Comparison of ENCODE assay signal across 16 cellular contexts in genomic region chr22:20186183-20186870, GRCh38. TPM values are rescaled to one million over a fixed set of nuclear protein-coding genes. Genes with fewer than 3 reads are reported as not detected.
DNase-seq lines count a peak whose midpoint lies in the region; FAIRE-seq and TF ChIP-seq lines count a peak whose summit lies in the region.
"Had no signal": no experiment of that assay in that cellular context is flagged by ENCODE, and none has a peak within 500 bp of the region (broad histone marks: within the 10 kb centered on the region; RNA-seq: fewer than 3 reads in every experiment).

No MANE protein-coding gene starts in this region.

- 33 to 53% methylated on average over 8 to 10 of the region's 10 CpGs for WGBS in endodermal cell (ENCODE audit: insufficient coverage in 1 of 2, insufficient read length in 1 of 2), 2 experiments

- no peak overlapping the region for H3K27ac Mint-ChIP-seq in endodermal cell
- no peak overlapping the region for H3K27ac Mint-ChIP-seq in osteocyte (ENCODE audit: unreplicated experiment)
- H3K27ac Mint-ChIP-seq: stimulated activated naive B cell treated with anti-CD40 and anti-IgM and Interleukin-4, amounts not matched to agents 10 μg/mL and 1 μg/mL and 100 μg/mL, for 72 hours; T-cell had no signal

- DNase-seq in cardiac muscle cell (ENCODE audit: low read depth in 1 of 2, low spot score in 1 of 2) (no peak), left ventricle myocardium inferior (no peak), NCI-H524 (lab: John Stamatoyannopoulos, UW) (peak; percentile 57 to 81), endodermal cell (peak; percentile 92), urothelium cell line (ENCODE audit: low spot score) (peak; percentile 42), GM10248 (ENCODE audit: extremely low spot score) (no peak), NCI-H510A (lab: John Stamatoyannopoulos, UW) (no peak), osteocyte (ENCODE audit: extremely low spot score, unreplicated experiment) (no peak)
- DNase-seq: activated CD4-positive, alpha-beta T cell treated with anti-CD3 and anti-CD28 coated beads for 48 hours; gastrocnemius medialis; NCI-H1436; stimulated activated CD4-positive, alpha-beta T cell treated with anti-CD3 and anti-CD28 coated beads, Interleukin-4, amount 100 ng/mL, for 1 hour; stimulated activated naive B cell treated with anti-CD40 and anti-IgM and Interleukin-4, amounts not matched to agents 10 μg/mL and 1 μg/mL and 100 μg/mL, for 72 hours; T-cell had no signal

- TF ChIP-seq CTCF in cardiac muscle cell (IDR thresholded peaks at IDR 0.05; ENCODE audit: low read depth, low read length) (peak; percentile 7), left ventricle myocardium inferior (IDR thresholded peaks at IDR 0.05; ENCODE audit: borderline replicate concordance) (no peak), endodermal cell (conservative IDR thresholded peaks at IDR 0.05) (peak; percentile 81), GM10248 (IDR thresholded peaks at IDR 0.05; ENCODE audit: control extremely low read depth, extremely low read depth, low read depth, missing control alignments) (no peak), osteocyte (IDR thresholded peaks at IDR 0.05) (no peak)

- POLR2A ChIA-PET in GM10248 (lab: Yijun Ruan, JAX) = no interaction called here

- no peak overlapping the region for H3K4me3 Mint-ChIP-seq in endodermal cell
- no peak overlapping the region for H3K4me3 Mint-ChIP-seq in osteocyte (ENCODE audit: unreplicated experiment)
- H3K4me3 Mint-ChIP-seq: stimulated activated naive B cell treated with anti-CD40 and anti-IgM and Interleukin-4, amounts not matched to agents 10 μg/mL and 1 μg/mL and 100 μg/mL, for 72 hours; T-cell had no signal

- H3K4me1 ChIP-seq in cardiac muscle cell (ENCODE audit: low read depth) (peaks cover 3% of the 10 kb centered on the region), left ventricle myocardium inferior (no peaks in the 10 kb centered on the region), endodermal cell (ENCODE audit: control insufficient read depth, insufficient read depth, low read length) (no peaks in the 10 kb centered on the region)
- H3K4me1 ChIP-seq: gastrocnemius medialis, right atrium auricular region had no signal

- H3K4me1 Mint-ChIP-seq in endodermal cell (peaks cover 15% of the 10 kb centered on the region), osteocyte (ENCODE audit: unreplicated experiment) (no peaks in the 10 kb centered on the region)
- H3K4me1 Mint-ChIP-seq: stimulated activated naive B cell treated with anti-CD40 and anti-IgM and Interleukin-4, amounts not matched to agents 10 μg/mL and 1 μg/mL and 100 μg/mL, for 72 hours; T-cell had no signal

- peak; percentile 13 for FAIRE-seq in urothelium cell line (lab: Jason Lieb, UNC)
- FAIRE-seq: GM18507 had no signal

- H3K27me3 ChIP-seq in cardiac muscle cell (no peaks in the 10 kb centered on the region), left ventricle myocardium inferior (ENCODE audit: low read depth) (peaks cover 11% of the 10 kb centered on the region), endodermal cell (ENCODE audit: control insufficient read depth, insufficient read depth, low read length, poor library complexity, severe bottlenecking) (no peaks in the 10 kb centered on the region)
- H3K27me3 ChIP-seq: gastrocnemius medialis, right atrium auricular region had no signal

- intact Hi-C loops in left ventricle myocardium inferior (cut with micrococcal nuclease) = no loop called here

- H3K27me3 Mint-ChIP-seq in endodermal cell (ENCODE audit: insufficient read depth) (no peaks in the 10 kb centered on the region), osteocyte (ENCODE audit: unreplicated experiment) (peaks cover 6% of the 10 kb centered on the region)
- H3K27me3 Mint-ChIP-seq: stimulated activated naive B cell treated with anti-CD40 and anti-IgM and Interleukin-4, amounts not matched to agents 10 μg/mL and 1 μg/mL and 100 μg/mL, for 72 hours had no signal

- CTCF ChIA-PET in GM10248 (lab: Yijun Ruan, JAX) = interaction anchor here (0.9 to 1.0 kb wide), 2 partner anchors 23 to 29 kb away, joined by 3 read pairs; no protein-coding TSS in a partner anchor

- H3K9me3 Mint-ChIP-seq in endodermal cell = no peaks in the 10 kb centered on the region
- H3K9me3 Mint-ChIP-seq in osteocyte (ENCODE audit: unreplicated experiment) = no peaks in the 10 kb centered on the region
- H3K9me3 Mint-ChIP-seq: stimulated activated naive B cell treated with anti-CD40 and anti-IgM and Interleukin-4, amounts not matched to agents 10 μg/mL and 1 μg/mL and 100 μg/mL, for 72 hours; T-cell had no signal

- H3K9ac ChIP-seq in endodermal cell (ENCODE audit: extremely low read depth, low read length, poor library complexity, severe bottlenecking) = no peak overlapping the region

- H3K27ac ChIP-seq in cardiac muscle cell (no peak overlapping the region), left ventricle myocardium inferior (replicated peaks) (no peak overlapping the region), endodermal cell (ENCODE audit: low read depth, low read length) (no peak overlapping the region)
- H3K27ac ChIP-seq: gastrocnemius medialis, right atrium auricular region had no signal

- H3K36me3 Mint-ChIP-seq in endodermal cell (ENCODE audit: low read depth) = no peaks in the 10 kb centered on the region
- no peaks in the 10 kb centered on the region for H3K36me3 Mint-ChIP-seq in osteocyte (ENCODE audit: unreplicated experiment)
- H3K36me3 Mint-ChIP-seq: stimulated activated naive B cell treated with anti-CD40 and anti-IgM and Interleukin-4, amounts not matched to agents 10 μg/mL and 1 μg/mL and 100 μg/mL, for 72 hours; T-cell had no signal

- no peak overlapping the region for H3K4me3 ChIP-seq in cardiac muscle cell
- H3K4me3 ChIP-seq in left ventricle myocardium inferior = no peak overlapping the region
- H3K4me3 ChIP-seq in endodermal cell (ENCODE audit: low read length) = no peak overlapping the region
- H3K4me3 ChIP-seq: gastrocnemius medialis, right atrium auricular region had no signal

- no peaks in the 10 kb centered on the region for H3K36me3 ChIP-seq in cardiac muscle cell
- no peaks in the 10 kb centered on the region for H3K36me3 ChIP-seq in left ventricle myocardium inferior
- no peaks in the 10 kb centered on the region for H3K36me3 ChIP-seq in endodermal cell (ENCODE audit: control insufficient read depth, insufficient read depth, low read length)
- H3K36me3 ChIP-seq: gastrocnemius medialis, right atrium auricular region had no signal

- H3K9me3 ChIP-seq in cardiac muscle cell (ENCODE audit: low read depth) = no peaks in the 10 kb centered on the region
- H3K9me3 ChIP-seq in left ventricle myocardium inferior (replicated peaks) = no peaks in the 10 kb centered on the region
- no peaks in the 10 kb centered on the region for H3K9me3 ChIP-seq in endodermal cell (ENCODE audit: control insufficient read depth, low read length)
- H3K9me3 ChIP-seq: gastrocnemius medialis, right atrium auricular region had no signal

RNA-seq across cellular contexts. Expression of gene CCDC188, which starts 35.5 kb away (rescaled TPM):
- total RNA-seq in cardiac muscle cell = not detected in 2 replicates
- not detected in 2 replicates for polyA plus RNA-seq in cardiac muscle cell
- total RNA-seq in left ventricle myocardium inferior = not detected
- not detected for total RNA-seq in endodermal cell
- 2.2 TPM for polyA plus RNA-seq in endodermal cell (2013, experiment 1 of 2)
- polyA plus RNA-seq in endodermal cell (2013, experiment 2 of 2) = 0.87 TPM
- total RNA-seq in osteocyte = 0.56 and 1.6 TPM in 2 replicates

RNA-seq across cellular contexts. Expression of gene ZDHHC8, which starts 54.7 kb away (rescaled TPM):
- total RNA-seq in cardiac muscle cell (30.3 and 35.8 TPM in 2 replicates), left ventricle myocardium inferior (42.4 TPM), endodermal cell (10 to 100 TPM; 82.2 to 82.3 TPM), osteocyte (102 and 108 TPM in 2 replicates)
- 43.8 and 53.4 TPM in 2 replicates for polyA plus RNA-seq in cardiac muscle cell
- 70.4 TPM for polyA plus RNA-seq in endodermal cell (2013, experiment 1 of 2)
- 56.8 TPM for polyA plus RNA-seq in endodermal cell (2013, experiment 2 of 2)

Comparison
In these comparisons a context has a peak if more than half of its experiments do, and no peak if none do; other contexts are left out.
1. CTCF ChIP-seq: peak in cardiac muscle cell (single experiment) and endodermal cell (single experiment); none in left ventricle myocardium inferior (single experiment), GM10248 (single experiment) and osteocyte (single experiment).
2. DNase-seq: peak in NCI-H524 (2 of 2), endodermal cell (single experiment) and urothelium cell line (single experiment); none in cardiac muscle cell (0 of 2), left ventricle myocardium inferior (single experiment), GM10248 (single experiment), NCI-H510A (single experiment) and osteocyte (single experiment).